Comparison of ENCODE assay signal across 15 cellular contexts in genomic region chr3:189684317-189684716, GRCh38. TPM values are rescaled to one million over a fixed set of nuclear protein-coding genes. Genes with fewer than 3 reads are reported as not detected.
DNase-seq lines count a peak whose midpoint lies in the region; ATAC-seq lines count a peak whose summit lies in the region.
"Had no signal": no experiment of that assay in that cellular context is flagged by ENCODE, and none has a peak within 500 bp of the region (broad histone marks: within the 10 kb centered on the region; RNA-seq: fewer than 3 reads in every experiment).

No MANE protein-coding gene starts in this region.

- H3K27ac Mint-ChIP-seq in activated T-cell treated with anti-CD3 and anti-CD28 coated beads, Interleukin-2, amount 50 U/mL, for 24 hours, result peak overlapping the region; percentile 4
- H3K27ac Mint-ChIP-seq in stimulated activated effector memory CD8-positive, alpha-beta T cell treated with anti-CD3 and anti-CD28 coated beads, Interleukin-12 subunit alpha, Interleukin-12 subunit beta, amount 100 ng/mL, for 72 hours, result no peak overlapping the region
- H3K27ac Mint-ChIP-seq: CD14-positive monocyte; CD8-positive, alpha-beta T cell had no signal

- no peak overlapping the region for H3K4me3 ChIP-seq in SK-N-MC
- H3K4me3 ChIP-seq: GM23248 had no signal

- peaks cover 23% of the 10 kb centered on the region for H3K4me1 Mint-ChIP-seq in activated T-cell treated with anti-CD3 and anti-CD28 coated beads, Interleukin-2, amount 50 U/mL, for 24 hours (ENCODE audit: low read depth)
- peaks cover 6% of the 10 kb centered on the region for H3K4me1 Mint-ChIP-seq in stimulated activated effector memory CD8-positive, alpha-beta T cell treated with anti-CD3 and anti-CD28 coated beads, Interleukin-12 subunit alpha, Interleukin-12 subunit beta, amount 100 ng/mL, for 72 hours
- H3K4me1 Mint-ChIP-seq: CD14-positive monocyte had no signal

- H3K27me3 Mint-ChIP-seq in activated T-cell treated with anti-CD3 and anti-CD28 coated beads, Interleukin-2, amount 50 U/mL, for 24 hours, result peaks cover 10% of the 10 kb centered on the region

- peak overlapping the region; percentile 81 for H3K27ac ChIP-seq in SK-N-MC
- H3K27ac ChIP-seq: 22Rv1, GM23248, HL-60 had no signal

- H3K9me3 ChIP-seq in SK-N-MC (ENCODE audit: low read depth, low read length), result peaks cover 6% of the 10 kb centered on the region

- no peak overlapping the region for H3K4me3 Mint-ChIP-seq in activated T-cell treated with anti-CD3 and anti-CD28 coated beads, Interleukin-2, amount 50 U/mL, for 24 hours
- H3K4me3 Mint-ChIP-seq in stimulated activated effector memory CD8-positive, alpha-beta T cell treated with anti-CD3 and anti-CD28 coated beads, Interleukin-12 subunit alpha, Interleukin-12 subunit beta, amount 100 ng/mL, for 72 hours, result no peak overlapping the region
- H3K4me3 Mint-ChIP-seq: CD14-positive monocyte; CD8-positive, alpha-beta T cell had no signal

- H3K9me3 Mint-ChIP-seq in activated T-cell treated with anti-CD3 and anti-CD28 coated beads, Interleukin-2, amount 50 U/mL, for 24 hours, result no peaks in the 10 kb centered on the region
- H3K9me3 Mint-ChIP-seq in stimulated activated effector memory CD8-positive, alpha-beta T cell treated with anti-CD3 and anti-CD28 coated beads, Interleukin-12 subunit alpha, Interleukin-12 subunit beta, amount 100 ng/mL, for 72 hours, result no peaks in the 10 kb centered on the region
- H3K9me3 Mint-ChIP-seq: CD8-positive, alpha-beta T cell had no signal

- no peak overlapping the region for H3K9ac ChIP-seq in SK-N-MC (ENCODE audit: insufficient read length)
- H3K9ac ChIP-seq: GM23248 had no signal

- H3K36me3 ChIP-seq in SK-N-MC (ENCODE audit: insufficient read depth, low read length), result peaks cover 10% of the 10 kb centered on the region

- H3K36me3 Mint-ChIP-seq in activated T-cell treated with anti-CD3 and anti-CD28 coated beads, Interleukin-2, amount 50 U/mL, for 24 hours (ENCODE audit: low read depth), result no peaks in the 10 kb centered on the region
- no peaks in the 10 kb centered on the region for H3K36me3 Mint-ChIP-seq in stimulated activated effector memory CD8-positive, alpha-beta T cell treated with anti-CD3 and anti-CD28 coated beads, Interleukin-12 subunit alpha, Interleukin-12 subunit beta, amount 100 ng/mL, for 72 hours
- H3K36me3 Mint-ChIP-seq: CD14-positive monocyte; CD8-positive, alpha-beta T cell had no signal

- ATAC-seq in stimulated activated effector memory CD8-positive, alpha-beta T cell treated with anti-CD3 and anti-CD28 coated beads, Interleukin-12 subunit alpha, Interleukin-12 subunit beta, amount 100 ng/mL, for 72 hours, result peak; percentile 39
- no peak for ATAC-seq in esophagus mucosa
- ATAC-seq: CD8-positive, alpha-beta T cell; HCT116 had no signal

- DNase-seq in NCI-H510A treated with DMSO at 0.1 percent for 48 hours (lab: John Stamatoyannopoulos, UW) (peak; percentile 30), NCI-H510A (lab: John Stamatoyannopoulos, UW) (no peak), SK-N-MC (ENCODE audit: low read depth, low spot score) (no peak)
- DNase-seq in activated T-cell treated with anti-CD3 and anti-CD28 coated beads, Interleukin-2, amount 50 U/mL, for 24 hours, result no peak
- no peak for DNase-seq in activated T-cell treated with anti-CD3 and anti-CD28 coated beads, Interleukin-2, amount 50 U/mL, for 48 hours
- DNase-seq in stimulated activated effector memory CD8-positive, alpha-beta T cell treated with anti-CD3 and anti-CD28 coated beads, Interleukin-12 subunit alpha, Interleukin-12 subunit beta, amount 100 ng/mL, for 72 hours (ENCODE audit: low spot score in 2 of 2), result no peak
- DNase-seq: CD8-positive, alpha-beta T cell; COR-L47; GF-D8; GM23248 had no signal

RNA-seq across cellular contexts. Expression of gene TP63, which starts 53.1 kb away (rescaled TPM):
- 190 TPM for total RNA-seq in esophagus mucosa
- total RNA-seq: CD8-positive, alpha-beta T cell; GM23248 had no signal
